ENCODE assay signal across 1 cellular context in the genomic region with DNA sequence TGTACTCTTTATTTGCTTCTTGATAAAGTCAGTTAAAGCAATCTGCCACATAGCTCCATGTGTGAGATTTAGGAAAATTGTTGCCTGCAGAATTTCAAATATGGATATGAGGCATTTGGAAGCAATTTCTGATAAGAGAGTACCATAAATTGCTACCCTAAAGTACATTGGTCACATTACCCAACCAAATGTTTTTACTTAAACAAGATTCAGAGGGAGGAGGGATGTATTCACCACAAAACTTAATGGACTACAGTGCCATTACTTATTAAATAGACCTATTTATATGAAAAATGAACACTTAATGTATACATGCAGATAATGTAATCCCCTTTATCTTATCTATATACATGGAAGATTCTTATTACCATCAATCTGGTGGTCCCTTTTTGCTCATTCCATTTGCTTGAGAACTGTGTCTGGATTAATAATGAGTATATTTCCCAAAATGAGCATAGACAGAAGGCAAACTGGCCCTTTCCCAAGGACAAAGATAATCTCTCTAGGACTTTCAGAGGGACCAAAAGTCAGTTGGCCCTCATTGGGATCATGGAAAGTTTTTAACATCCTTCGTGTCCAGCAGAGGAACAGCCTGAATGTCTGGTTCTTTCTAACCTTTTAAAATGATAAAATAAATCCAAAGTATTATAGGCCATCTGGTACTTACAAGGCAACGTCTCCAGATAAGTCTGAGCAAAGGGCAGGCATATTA.
A peak's percentile ranks its signal among the peaks of the same experiment; 100 is the strongest.
TF ChIP-seq lines count a peak whose summit lies in the region.

No MANE protein-coding gene starts in this region.

TF ChIP-seq in SK-N-SH, 30 proteins besides CTCF, POLR2A, EP300 and RAD21 (continued from another document):
- TF ChIP-seq, protein P1, sequence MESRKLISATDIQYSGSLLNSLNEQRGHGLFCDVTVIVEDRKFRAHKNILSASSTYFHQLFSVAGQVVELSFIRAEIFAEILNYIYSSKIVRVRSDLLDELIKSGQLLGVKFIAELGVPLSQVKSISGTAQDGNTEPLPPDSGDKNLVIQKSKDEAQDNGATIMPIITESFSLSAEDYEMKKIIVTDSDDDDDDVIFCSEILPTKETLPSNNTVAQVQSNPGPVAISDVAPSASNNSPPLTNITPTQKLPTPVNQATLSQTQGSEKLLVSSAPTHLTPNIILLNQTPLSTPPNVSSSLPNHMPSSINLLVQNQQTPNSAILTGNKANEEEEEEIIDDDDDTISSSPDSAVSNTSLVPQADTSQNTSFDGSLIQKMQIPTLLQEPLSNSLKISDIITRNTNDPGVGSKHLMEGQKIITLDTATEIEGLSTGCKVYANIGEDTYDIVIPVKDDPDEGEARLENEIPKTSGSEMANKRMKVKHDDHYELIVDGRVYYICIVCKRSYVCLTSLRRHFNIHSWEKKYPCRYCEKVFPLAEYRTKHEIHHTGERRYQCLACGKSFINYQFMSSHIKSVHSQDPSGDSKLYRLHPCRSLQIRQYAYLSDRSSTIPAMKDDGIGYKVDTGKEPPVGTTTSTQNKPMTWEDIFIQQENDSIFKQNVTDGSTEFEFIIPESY (IDR thresholded peaks at IDR 0.05; ENCODE audit: borderline replicate concordance, low read depth): no peak
- no peak for TF ChIP-seq EZH2phosphoT487 (IDR thresholded peaks at IDR 0.05; ENCODE audit: borderline replicate concordance, low read depth)
- 0 out of 2 replicates have a peak, but pooled peaks have one; percentile 2 for TF ChIP-seq TCF12 (IDR thresholded peaks at IDR 0.05)
- no peak for TF ChIP-seq GABPA (IDR thresholded peaks at IDR 0.05; ENCODE audit: low read depth)
- no peak for TF ChIP-seq JUND (IDR thresholded peaks at IDR 0.05)
- TF ChIP-seq FOXJ3 (CRISPR knock-in tag; IDR thresholded peaks at IDR 0.05): peak; percentile 78; the same call in 1 of the 2 replicates
- no peak for TF ChIP-seq NRF1 (IDR thresholded peaks at IDR 0.05; ENCODE audit: low read depth, low read length)
- TF ChIP-seq RFX5 (IDR thresholded peaks at IDR 0.05; ENCODE audit: low read length): no peak
- no peak for TF ChIP-seq YY1 (IDR thresholded peaks at IDR 0.05; ENCODE audit: low read depth)
- TF ChIP-seq, protein P2, sequence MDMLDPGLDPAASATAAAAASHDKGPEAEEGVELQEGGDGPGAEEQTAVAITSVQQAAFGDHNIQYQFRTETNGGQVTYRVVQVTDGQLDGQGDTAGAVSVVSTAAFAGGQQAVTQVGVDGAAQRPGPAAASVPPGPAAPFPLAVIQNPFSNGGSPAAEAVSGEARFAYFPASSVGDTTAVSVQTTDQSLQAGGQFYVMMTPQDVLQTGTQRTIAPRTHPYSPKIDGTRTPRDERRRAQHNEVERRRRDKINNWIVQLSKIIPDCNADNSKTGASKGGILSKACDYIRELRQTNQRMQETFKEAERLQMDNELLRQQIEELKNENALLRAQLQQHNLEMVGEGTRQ (IDR thresholded peaks at IDR 0.05; ENCODE audit: borderline replicate concordance, low read depth, low read length): no peak
- TF ChIP-seq, protein P3, sequence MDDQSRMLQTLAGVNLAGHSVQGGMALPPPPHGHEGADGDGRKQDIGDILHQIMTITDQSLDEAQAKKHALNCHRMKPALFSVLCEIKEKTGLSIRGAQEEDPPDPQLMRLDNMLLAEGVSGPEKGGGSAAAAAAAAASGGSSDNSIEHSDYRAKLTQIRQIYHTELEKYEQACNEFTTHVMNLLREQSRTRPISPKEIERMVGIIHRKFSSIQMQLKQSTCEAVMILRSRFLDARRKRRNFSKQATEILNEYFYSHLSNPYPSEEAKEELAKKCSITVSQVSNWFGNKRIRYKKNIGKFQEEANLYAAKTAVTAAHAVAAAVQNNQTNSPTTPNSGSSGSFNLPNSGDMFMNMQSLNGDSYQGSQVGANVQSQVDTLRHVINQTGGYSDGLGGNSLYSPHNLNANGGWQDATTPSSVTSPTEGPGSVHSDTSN (IDR thresholded peaks at IDR 0.05): no peak
- TF ChIP-seq, protein P4, sequence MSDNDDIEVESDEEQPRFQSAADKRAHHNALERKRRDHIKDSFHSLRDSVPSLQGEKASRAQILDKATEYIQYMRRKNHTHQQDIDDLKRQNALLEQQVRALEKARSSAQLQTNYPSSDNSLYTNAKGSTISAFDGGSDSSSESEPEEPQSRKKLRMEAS (IDR thresholded peaks at IDR 0.05; ENCODE audit: low read depth): no peak
- no peak for TF ChIP-seq FOSL2 (IDR thresholded peaks at IDR 0.05; ENCODE audit: borderline replicate concordance, low read depth)
- TF ChIP-seq, protein P5, sequence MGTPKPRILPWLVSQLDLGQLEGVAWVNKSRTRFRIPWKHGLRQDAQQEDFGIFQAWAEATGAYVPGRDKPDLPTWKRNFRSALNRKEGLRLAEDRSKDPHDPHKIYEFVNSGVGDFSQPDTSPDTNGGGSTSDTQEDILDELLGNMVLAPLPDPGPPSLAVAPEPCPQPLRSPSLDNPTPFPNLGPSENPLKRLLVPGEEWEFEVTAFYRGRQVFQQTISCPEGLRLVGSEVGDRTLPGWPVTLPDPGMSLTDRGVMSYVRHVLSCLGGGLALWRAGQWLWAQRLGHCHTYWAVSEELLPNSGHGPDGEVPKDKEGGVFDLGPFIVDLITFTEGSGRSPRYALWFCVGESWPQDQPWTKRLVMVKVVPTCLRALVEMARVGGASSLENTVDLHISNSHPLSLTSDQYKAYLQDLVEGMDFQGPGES (IDR thresholded peaks at IDR 0.05; ENCODE audit: low read depth, low read length): no peak
- TF ChIP-seq MEF2A (IDR thresholded peaks at IDR 0.05; ENCODE audit: borderline replicate concordance, low read depth): no peak
- 0 out of 2 replicates have a peak, but pooled peaks have one; percentile 24 for TF ChIP-seq POLR2AphosphoS5 (IDR thresholded peaks at IDR 0.05; ENCODE audit: low read depth, low read length)
- TF ChIP-seq, protein P6, sequence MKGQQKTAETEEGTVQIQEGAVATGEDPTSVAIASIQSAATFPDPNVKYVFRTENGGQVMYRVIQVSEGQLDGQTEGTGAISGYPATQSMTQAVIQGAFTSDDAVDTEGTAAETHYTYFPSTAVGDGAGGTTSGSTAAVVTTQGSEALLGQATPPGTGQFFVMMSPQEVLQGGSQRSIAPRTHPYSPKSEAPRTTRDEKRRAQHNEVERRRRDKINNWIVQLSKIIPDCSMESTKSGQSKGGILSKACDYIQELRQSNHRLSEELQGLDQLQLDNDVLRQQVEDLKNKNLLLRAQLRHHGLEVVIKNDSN (IDR thresholded peaks at IDR 0.05; ENCODE audit: borderline replicate concordance, low read depth): no peak
- TF ChIP-seq, protein P7, sequence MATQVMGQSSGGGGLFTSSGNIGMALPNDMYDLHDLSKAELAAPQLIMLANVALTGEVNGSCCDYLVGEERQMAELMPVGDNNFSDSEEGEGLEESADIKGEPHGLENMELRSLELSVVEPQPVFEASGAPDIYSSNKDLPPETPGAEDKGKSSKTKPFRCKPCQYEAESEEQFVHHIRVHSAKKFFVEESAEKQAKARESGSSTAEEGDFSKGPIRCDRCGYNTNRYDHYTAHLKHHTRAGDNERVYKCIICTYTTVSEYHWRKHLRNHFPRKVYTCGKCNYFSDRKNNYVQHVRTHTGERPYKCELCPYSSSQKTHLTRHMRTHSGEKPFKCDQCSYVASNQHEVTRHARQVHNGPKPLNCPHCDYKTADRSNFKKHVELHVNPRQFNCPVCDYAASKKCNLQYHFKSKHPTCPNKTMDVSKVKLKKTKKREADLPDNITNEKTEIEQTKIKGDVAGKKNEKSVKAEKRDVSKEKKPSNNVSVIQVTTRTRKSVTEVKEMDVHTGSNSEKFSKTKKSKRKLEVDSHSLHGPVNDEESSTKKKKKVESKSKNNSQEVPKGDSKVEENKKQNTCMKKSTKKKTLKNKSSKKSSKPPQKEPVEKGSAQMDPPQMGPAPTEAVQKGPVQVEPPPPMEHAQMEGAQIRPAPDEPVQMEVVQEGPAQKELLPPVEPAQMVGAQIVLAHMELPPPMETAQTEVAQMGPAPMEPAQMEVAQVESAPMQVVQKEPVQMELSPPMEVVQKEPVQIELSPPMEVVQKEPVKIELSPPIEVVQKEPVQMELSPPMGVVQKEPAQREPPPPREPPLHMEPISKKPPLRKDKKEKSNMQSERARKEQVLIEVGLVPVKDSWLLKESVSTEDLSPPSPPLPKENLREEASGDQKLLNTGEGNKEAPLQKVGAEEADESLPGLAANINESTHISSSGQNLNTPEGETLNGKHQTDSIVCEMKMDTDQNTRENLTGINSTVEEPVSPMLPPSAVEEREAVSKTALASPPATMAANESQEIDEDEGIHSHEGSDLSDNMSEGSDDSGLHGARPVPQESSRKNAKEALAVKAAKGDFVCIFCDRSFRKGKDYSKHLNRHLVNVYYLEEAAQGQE (IDR thresholded peaks at IDR 0.05; ENCODE audit: low read depth, low read length): no peak
- no peak for TF ChIP-seq CHD2 (IDR thresholded peaks at IDR 0.05; ENCODE audit: low read length, partially characterized antibody)
- peak; percentile 41; the same call in 1 of the 2 replicates for TF ChIP-seq TEAD4 (IDR thresholded peaks at IDR 0.05; ENCODE audit: borderline replicate concordance, insufficient read depth)
- TF ChIP-seq TAF1 (IDR thresholded peaks at IDR 0.05; ENCODE audit: borderline replicate concordance, low read depth, low read length): no peak
